ENCODE assay signal across 9 cellular contexts in the genomic region with DNA sequence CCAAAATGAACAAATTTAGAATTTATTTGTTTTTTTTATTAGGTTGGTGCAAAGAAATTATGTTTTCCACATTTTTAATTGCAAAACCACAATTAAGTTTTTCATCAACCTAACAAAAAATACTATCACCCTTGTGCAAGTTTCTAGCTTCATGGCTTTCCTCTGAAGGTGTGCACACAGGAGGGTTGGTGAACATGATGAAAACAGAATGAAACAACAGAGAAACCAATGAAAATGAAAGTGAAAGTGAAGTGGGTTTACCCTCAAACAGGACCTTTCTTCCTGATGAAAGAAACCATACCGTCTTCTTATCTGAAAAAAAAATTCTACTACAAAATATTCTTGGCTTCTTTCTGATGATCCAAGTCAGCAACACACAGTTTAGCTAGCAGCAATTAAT.
DNase-seq lines count a peak whose midpoint lies in the region; ATAC-seq and TF ChIP-seq lines count a peak whose summit lies in the region.
"Had no signal": no experiment of that assay in that cellular context is flagged by ENCODE, and none has a peak within 500 bp of the region (broad histone marks: within the 10 kb centered on the region; RNA-seq: fewer than 3 reads in every experiment).

No MANE protein-coding gene starts in this region.

- H3K36me3 ChIP-seq in PC-3 (ENCODE audit: low read depth, low read length) (no peaks in the 10 kb centered on the region), endocrine pancreas (ENCODE audit: control insufficient read depth, insufficient read depth, low read length) (no peaks in the 10 kb centered on the region)

- H3K9ac ChIP-seq in PC-3 (ENCODE audit: low read length) (no peak overlapping the region), endocrine pancreas (ENCODE audit: control insufficient read depth, insufficient read depth, low read length) (no peak overlapping the region)

- DNase-seq in NCI-H2227 treated with DMSO at 0.1 percent for 48 hours (lab: John Stamatoyannopoulos, UW) (peak; percentile 2), NCI-H2227 (lab: John Stamatoyannopoulos, UW; ENCODE audit: unreplicated experiment) (no peak), PC-3 (no peak), renal cortical epithelial cell (ENCODE audit: low read depth) (peak; percentile 50), GF-D8 (lab: John Stamatoyannopoulos, UW) (no peak), cortex of kidney (lab: John Stamatoyannopoulos, UW) (no peak)
- DNase-seq: left ventricle myocardium superior had no signal

- H2AFZ ChIP-seq in PC-3 (ENCODE audit: low read length), result peak overlapping the region; percentile 52; the same call in 1 of the 2 replicates

- POLR2A ChIA-PET in PC-3 (lab: Charles Lee; ENCODE audit: unreplicated experiment), result no interaction called here

- H3K4me3 ChIP-seq in PC-3 (ENCODE audit: low read length), result peak overlapping the region; percentile 56
- peak overlapping the region; percentile 65 for H3K4me3 ChIP-seq in endocrine pancreas (ENCODE audit: control insufficient read depth, insufficient read depth, low read length)

- H3K27ac ChIP-seq in PC-3 (ENCODE audit: low read length), result no peak overlapping the region

- no peaks in the 10 kb centered on the region for H3K4me1 ChIP-seq in PC-3 (ENCODE audit: insufficient read depth, low read length)
- peaks cover 3% of the 10 kb centered on the region for H3K4me1 ChIP-seq in endocrine pancreas (ENCODE audit: control insufficient read depth, insufficient read depth, low read length)

- peak overlapping the region; percentile 55 for H3K4me2 ChIP-seq in PC-3 (ENCODE audit: low read length)

- no peak; the same call in 1 of the 2 replicates for ATAC-seq in PC-3
- no peak for ATAC-seq in GM19324 (IDR thresholded peaks at IDR 0.05; ENCODE audit: low FRiP score, unreplicated experiment)
- ATAC-seq: left ventricle myocardium superior had no signal

- H3K9me3 ChIP-seq in PC-3 (ENCODE audit: low read length) (no peaks in the 10 kb centered on the region), endocrine pancreas (ENCODE audit: control insufficient read depth, low read length) (no peaks in the 10 kb centered on the region)

- no TSS peak for BruUV-seq in PC-3 (replicated peaks; lab: Mats Ljungman, UMichigan)

- H3F3A ChIP-seq in PC-3 (ENCODE audit: low read length, unreplicated experiment), result no peaks in the 10 kb centered on the region

- no peaks in the 10 kb centered on the region for H3K9me2 ChIP-seq in PC-3 (replicated peaks; ENCODE audit: low read length)

- TF ChIP-seq CTCF in PC-3 (conservative IDR thresholded peaks at IDR 0.05; ENCODE audit: low read depth, low read length), result no peak

- no peaks in the 10 kb centered on the region for H4K20me1 ChIP-seq in PC-3 (ENCODE audit: low read length)

- peaks cover 12% of the 10 kb centered on the region; the same call in 1 of the 2 replicates for H3K27me3 ChIP-seq in PC-3 (ENCODE audit: low read length)
- H3K27me3 ChIP-seq in endocrine pancreas (ENCODE audit: control insufficient read depth, insufficient read depth, low read length), result no peaks in the 10 kb centered on the region

- intact Hi-C loops in PC-3 (cut with micrococcal nuclease), result no loop called here

- CTCF ChIA-PET in PC-3 (lab: Charles Lee), result no interaction called here

- H3K79me2 ChIP-seq in PC-3 (ENCODE audit: low read length), result no peaks in the 10 kb centered on the region

Comparison
In these comparisons a context has a peak if more than half of its experiments do, and no peak if none do; other contexts are left out.
1. DNase-seq: peak in NCI-H2227 treated with DMSO at 0.1 percent for 48 hours (single experiment) and renal cortical epithelial cell (single experiment); none in NCI-H2227 (single experiment), PC-3 (single experiment), GF-D8 (single experiment) and cortex of kidney (single experiment).